16 cellular contexts compared by ENCODE assay signal in the genomic region with DNA sequence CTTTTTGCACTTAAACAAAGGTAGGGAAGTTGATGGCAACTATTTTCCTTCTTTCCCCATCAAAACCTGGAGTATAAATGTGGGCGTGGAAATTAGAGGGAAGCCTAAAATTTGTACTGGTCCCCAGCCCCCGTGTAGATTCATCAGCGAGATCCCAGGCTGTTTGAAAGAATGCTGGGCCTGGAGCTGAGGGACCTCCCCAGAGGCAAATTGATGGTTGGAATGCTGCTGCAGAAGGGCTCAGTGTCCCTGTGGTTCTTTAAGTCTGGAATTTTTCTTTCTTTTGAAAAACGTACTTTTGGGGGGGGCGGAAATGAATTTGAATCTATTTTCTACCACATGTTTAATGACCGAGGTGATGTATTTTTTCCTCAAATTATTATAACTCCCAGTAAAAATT.
DNase-seq lines count a peak whose midpoint lies in the region; ATAC-seq, FAIRE-seq and TF ChIP-seq lines count a peak whose summit lies in the region.
"Had no signal": no experiment of that assay in that cellular context is flagged by ENCODE, and none has a peak within 500 bp of the region (broad histone marks: within the 10 kb centered on the region; RNA-seq: fewer than 3 reads in every experiment).

No MANE protein-coding gene starts in this region.

- TF ChIP-seq POLR2A in H1 (IDR thresholded peaks at IDR 0.05; ENCODE audit: control extremely low read depth in 1 of 2, low read depth in 2 of 2, low read length in 2 of 2), result no peak

- DNase-seq in RWPE2 (ENCODE audit: low spot score), result no peak
- DNase-seq in H1 (ENCODE audit: low read depth in 1 of 2, low spot score in 2 of 2), result no peak
- no peak for DNase-seq in nephron progenitor cell
- no peak for DNase-seq in thoracic aorta (ENCODE audit: low spot score)
- DNase-seq in NCI-H82 treated with DMSO at 0.1 percent for 48 hours (lab: John Stamatoyannopoulos, UW; ENCODE audit: unreplicated experiment), result no peak
- no peak for DNase-seq in NOMO-1 treated with dmso at 0.1 percent for 144 hours (lab: John Stamatoyannopoulos, UW; ENCODE audit: unreplicated experiment)
- DNase-seq in left colon, result no peak
- DNase-seq: activated B cell treated with CpG ODN at 0.5 μM for 24 hours; activated naive CD4-positive, alpha-beta T cell treated with Interleukin-2 at 50 U/mL for 16 hours; caudate nucleus; head of caudate nucleus; left lung; NCI-H1105; NCI-H345; T-cell had no signal

- H4K91ac ChIP-seq in H1 (replicated peaks; ENCODE audit: insufficient read length, low read length), result no peak overlapping the region

- no peaks in the 10 kb centered on the region for H3K36me3 ChIP-seq in RWPE2 (ENCODE audit: low read depth)
- no peaks in the 10 kb centered on the region for H3K36me3 ChIP-seq in H1 (ENCODE audit: control insufficient read depth in 2 of 4, insufficient read depth in 4 of 4, low read length in 3 of 4)
- H3K36me3 ChIP-seq in thoracic aorta, result no peaks in the 10 kb centered on the region
- H3K36me3 ChIP-seq: BLaER1 treated with 17β-estradiol and CSF1 and Interleukin-3, amounts not matched to agents 10 nM and 100 nM; left lung had no signal

- no peak overlapping the region for H2AK5ac ChIP-seq in H1 (ENCODE audit: low read depth, low read length)

- CTCF ChIA-PET in H1 (lab: Charles Lee; ENCODE audit: partially characterized antibody), result interaction anchor here (0.7 to 1.6 kb wide), 5 partner anchors 16 to 30 kb away, joined by 3 to 5 read pairs (median 4); no protein-coding TSS in a partner anchor

- no peak overlapping the region for H3K9ac ChIP-seq in H1 (replicated peaks in 1 of 4; ENCODE audit: extremely low read depth in 1 of 4, low read depth in 3 of 4, low read length in 3 of 4)
- H3K9ac ChIP-seq: BLaER1 treated with 17β-estradiol and CSF1 and Interleukin-3, amounts not matched to agents 10 nM and 100 nM had no signal

- TF ChIP-seq EP300 in H1 (IDR thresholded peaks at IDR 0.05; ENCODE audit: borderline replicate concordance in 1 of 2, low read depth in 2 of 2, low read length in 2 of 2), result no peak

- POLR2A ChIA-PET in H1 (lab: Charles Lee; ENCODE audit: partially characterized antibody), result interaction anchor here (1.0 to 1.6 kb wide), 2 partner anchors 10 to 19 kb away, joined by 3 to 4 read pairs; no protein-coding TSS in a partner anchor

- no peaks in the 10 kb centered on the region for H3K9me3 ChIP-seq in RWPE2 (ENCODE audit: severe bottlenecking)
- no peaks in the 10 kb centered on the region for H3K9me3 ChIP-seq in H1 (ENCODE audit: insufficient read depth in 2 of 2, low read depth in 1 of 2, low read length in 1 of 2)
- H3K9me3 ChIP-seq in thoracic aorta, result no peaks in the 10 kb centered on the region
- H3K9me3 ChIP-seq: BLaER1 treated with 17β-estradiol and CSF1 and Interleukin-3, amounts not matched to agents 10 nM and 100 nM; left lung had no signal

- TF ChIP-seq RAD21 in H1 (IDR thresholded peaks at IDR 0.05 in 1 of 2, conservative IDR thresholded peaks at IDR 0.05 in 1 of 2; ENCODE audit: low read depth in 2 of 2, low read length in 2 of 2), result no peak

- H3K14ac ChIP-seq in H1 (ENCODE audit: insufficient read length), result no peak overlapping the region

- H3K4me3 Mint-ChIP-seq in nephron progenitor cell, result no peak overlapping the region
- H3K4me3 Mint-ChIP-seq: activated B cell treated with CpG ODN at 0.5 μM for 24 hours, T-cell had no signal

- peaks cover 8% of the 10 kb centered on the region for H3K27me3 Mint-ChIP-seq in nephron progenitor cell (ENCODE audit: low read depth, poor library complexity)

- peak overlapping the region; percentile 66 for H3K27ac ChIP-seq in RWPE2 (ENCODE audit: poor library complexity, severe bottlenecking)
- H3K27ac ChIP-seq in H1 (ENCODE audit: low read depth, low read length), result no peak overlapping the region
- H3K27ac ChIP-seq in thoracic aorta, result peak overlapping the region; percentile 33 to 66
- H3K27ac ChIP-seq: BLaER1 treated with 17β-estradiol and CSF1 and Interleukin-3, amounts not matched to agents 10 nM and 100 nM had no signal

- H3K4me3 ChIP-seq in RWPE2 (ENCODE audit: severe bottlenecking) (no peak overlapping the region), H1 (ENCODE audit: extremely low read depth in 1 of 4, insufficient read depth in 2 of 4, low read depth in 3 of 4, low read length in 4 of 4) (no peak overlapping the region), thoracic aorta (no peak overlapping the region)
- H3K4me3 ChIP-seq: BLaER1 treated with 17β-estradiol and CSF1 and Interleukin-3, amounts not matched to agents 10 nM and 100 nM; left lung had no signal

- H2BK20ac ChIP-seq in H1 (ENCODE audit: low read length), result no peak overlapping the region

- peaks cover 5% of the 10 kb centered on the region for H3K36me3 Mint-ChIP-seq in nephron progenitor cell (ENCODE audit: low read depth)
- H3K36me3 Mint-ChIP-seq: T-cell had no signal

- intact Hi-C loops in left colon (cut with DNase I, micrococcal nuclease), result loop anchor here in 1 of 2 donors (10.0 kb wide), 1 partner anchor 98 kb away; no protein-coding TSS in a partner anchor

- no peak overlapping the region for H3K56ac ChIP-seq in H1 (replicated peaks; ENCODE audit: insufficient read length, low read depth, low read length)

- H3K4me2 ChIP-seq in H1 (ENCODE audit: insufficient read depth in 1 of 2, low read depth in 2 of 2, low read length in 2 of 2), result no peak overlapping the region
- H3K4me2 ChIP-seq: BLaER1 treated with 17β-estradiol and CSF1 and Interleukin-3, amounts not matched to agents 10 nM and 100 nM had no signal

- H2BK12ac ChIP-seq in H1 (ENCODE audit: low read depth, low read length), result no peak overlapping the region

- no peaks in the 10 kb centered on the region; the same call in 1 of the 2 replicates for H3K23me2 ChIP-seq in H1 (ENCODE audit: low read depth, low read length)

- FAIRE-seq in H1 (lab: Jason Lieb, UNC), result no peak

- H2BK5ac ChIP-seq in H1 (ENCODE audit: low read depth, low read length), result no peak overlapping the region

- H3K4me1 Mint-ChIP-seq in nephron progenitor cell, result peaks cover 57% of the 10 kb centered on the region

- H3K9me3 Mint-ChIP-seq in nephron progenitor cell, result peaks cover 3% of the 10 kb centered on the region
- H3K9me3 Mint-ChIP-seq: activated B cell treated with CpG ODN at 0.5 μM for 24 hours, T-cell had no signal

- H3K27me3 ChIP-seq in RWPE2 (ENCODE audit: insufficient read depth, poor library complexity, severe bottlenecking), result no peaks in the 10 kb centered on the region
- H3K27me3 ChIP-seq in H1 (replicated peaks in 1 of 4; ENCODE audit: control insufficient read depth in 3 of 4, extremely low read depth in 1 of 4, insufficient read depth in 3 of 4, low read length in 3 of 4), result no peaks in the 10 kb centered on the region
- H3K27me3 ChIP-seq in thoracic aorta (replicated peaks; ENCODE audit: insufficient read depth), result no peaks in the 10 kb centered on the region
- H3K27me3 ChIP-seq: left lung had no signal

- TF ChIP-seq CTCF in RWPE2 (IDR thresholded peaks at IDR 0.05; ENCODE audit: poor library complexity, severe bottlenecking) (no peak), H1 (IDR thresholded peaks at IDR 0.05; ENCODE audit: control extremely low read depth in 1 of 3, insufficient read depth in 1 of 3, low read depth in 1 of 3, low read length in 3 of 3) (no peak), nephron progenitor cell (IDR thresholded peaks at IDR 0.05) (no peak), thoracic aorta (IDR thresholded peaks at IDR 0.05) (no peak)

- ATAC-seq in RWPE2 (ENCODE audit: low read depth) (no peak), thoracic aorta (ENCODE audit: insufficient number of reproducible peaks, low FRiP score, low read depth) (no peak), left colon (no peak)
- ATAC-seq: left lung, T-cell had no signal

- no peak overlapping the region for H2BK15ac ChIP-seq in H1 (ENCODE audit: low read length)

- H4K8ac ChIP-seq in H1 (ENCODE audit: extremely low read depth, insufficient read depth, low read length), result no peak overlapping the region

- H3K4me1 ChIP-seq in RWPE2 (ENCODE audit: insufficient read depth, poor library complexity, severe bottlenecking) (peaks cover 34% of the 10 kb centered on the region), H1 (replicated peaks in 1 of 4; ENCODE audit: control insufficient read depth in 3 of 4, insufficient read depth in 4 of 4, low read length in 3 of 4) (peaks cover 0 to 17% (median 11%) of the 10 kb centered on the region in 4 experiments; a peak in 4 of 7 replicates), thoracic aorta (ENCODE audit: control insufficient read depth in 1 of 2, low read depth in 2 of 2) (peaks cover 29 to 61% of the 10 kb centered on the region in 2 donors)

- H4K20me1 ChIP-seq in H1 (replicated peaks in 1 of 2; ENCODE audit: control insufficient read depth in 1 of 2, insufficient read depth in 2 of 2, low read length in 2 of 2), result no peaks in the 10 kb centered on the region
- H4K20me1 ChIP-seq: BLaER1 treated with 17β-estradiol and CSF1 and Interleukin-3, amounts not matched to agents 10 nM and 100 nM had no signal

- no peak overlapping the region for H3K23ac ChIP-seq in H1 (ENCODE audit: insufficient read length)

- peak overlapping the region; percentile 52 for H3K27ac Mint-ChIP-seq in nephron progenitor cell
- H3K27ac Mint-ChIP-seq: activated B cell treated with CpG ODN at 0.5 μM for 24 hours, T-cell had no signal

- H3K4ac ChIP-seq in H1 (replicated peaks; ENCODE audit: insufficient read length, low read depth, low read length), result no peak overlapping the region

- no peaks in the 10 kb centered on the region for H3K79me1 ChIP-seq in H1 (ENCODE audit: low read depth, low read length)

- 59% methylated on average over 6 of the region's 6 CpGs; no CpG with 5 or more reads in 1 of the 2 experiments for WGBS in H1 (ENCODE audit: extremely low coverage in 1 of 2, insufficient coverage in 1 of 2, insufficient read length in 1 of 2, insufficient replicate concordance in 2 of 2, low coverage in 1 of 2, low lambda C conversion rate in 2 of 2, missing lambda C conversion rate in 1 of 2), 2 experiments

- no peak overlapping the region for H3K18ac ChIP-seq in H1 (ENCODE audit: extremely low read depth, low read length)

- H3K79me2 ChIP-seq in H1 (ENCODE audit: control insufficient read depth in 1 of 2, insufficient read depth in 2 of 2, low read length in 2 of 2), result no peaks in the 10 kb centered on the region

- H2AFZ ChIP-seq in H1 (ENCODE audit: low read length), result no peak overlapping the region

- H2BK120ac ChIP-seq in H1 (replicated peaks; ENCODE audit: low read depth, low read length), result no peak overlapping the region

- H4K5ac ChIP-seq in H1 (ENCODE audit: insufficient read length, low read depth, low read length), result no peak overlapping the region
